ENCODE assay signal across 28 cellular contexts in genomic region chr1:19331262-19331878, GRCh38. TPM values are rescaled to one million over a fixed set of nuclear protein-coding genes. Genes with fewer than 3 reads are reported as not detected.
"Had no signal": no experiment of that assay in that cellular context is flagged by ENCODE, and none has a peak within 500 bp of the region (broad histone marks: within the 10 kb centered on the region; RNA-seq: fewer than 3 reads in every experiment).

No MANE protein-coding gene starts in this region.

- DNase-seq: activated CD4-positive, alpha-beta T cell treated with anti-CD3 and anti-CD28 coated beads for 1 hour; activated CD4-positive, alpha-beta T cell treated with anti-CD3 and anti-CD28 coated beads for 48 hours; activated CD4-positive, CD25-positive, alpha-beta regulatory T cell; activated CD8-positive, alpha-beta T cell treated with anti-CD3 and anti-CD28 coated beads for 36 hours; activated effector memory CD4-positive, alpha-beta T cell treated with anti-CD3 and anti-CD28 coated beads, Interleukin-2, amount 50 U/mL, for 16 hours; activated naive CD4-positive, alpha-beta T cell treated with Interleukin-2 at 50 U/mL for 16 hours; activated T-cell treated with anti-CD3 and anti-CD28 coated beads, Interleukin-2, amount 50 U/mL, for 1 hour; activated T-cell treated with anti-CD3 and anti-CD28 coated beads, Interleukin-2, amount 50 U/mL, for 72 hours; anterior cingulate cortex; caudate nucleus; MM.1S; MV-4-11; NCI-H1092; NCI-H1436 treated with DMSO at 0.1 percent for 48 hours; NCI-H1694 treated with DMSO at 0.1 percent for 48 hours; NCI-H2029; NCI-H524 treated with DMSO at 0.1 percent for 48 hours; NK-92 treated with Interleukin-12 subunit alpha and Interleukin-12 subunit beta, amount 100 ng/mL, for 24 hours; PC-3; Peyer's patch; RPMI8226; SIG-M5; T1000; WERI-Rb-1 had no signal

- H3K27me3 ChIP-seq: Peyer's patch had no signal

- H3K36me3 Mint-ChIP-seq: activated naive CD4-positive, alpha-beta T cell treated with anti-CD3 and anti-CD28 coated beads, Interleukin-2, amount 50 U/mL, for 24 hours had no signal

- H3K27me3 Mint-ChIP-seq: activated CD8-positive, alpha-beta T cell treated with anti-CD3 and anti-CD28 coated beads for 36 hours; activated naive CD4-positive, alpha-beta T cell treated with anti-CD3 and anti-CD28 coated beads, Interleukin-2, amount 50 U/mL, for 24 hours; activated T-helper 17 cell treated with anti-CD3 and anti-CD28 coated beads, Interleukin-2, amount 50 U/mL, for 72 hours; brain had no signal

- H3K27ac Mint-ChIP-seq: activated CD8-positive, alpha-beta T cell treated with anti-CD3 and anti-CD28 coated beads for 36 hours; activated naive CD4-positive, alpha-beta T cell treated with anti-CD3 and anti-CD28 coated beads, Interleukin-2, amount 50 U/mL, for 24 hours; activated T-cell treated with anti-CD3 and anti-CD28 coated beads, Interleukin-2, amount 50 U/mL, for 72 hours; activated T-helper 17 cell treated with anti-CD3 and anti-CD28 coated beads, Interleukin-2, amount 50 U/mL, for 72 hours; brain had no signal

- H3K9me3 Mint-ChIP-seq: activated CD8-positive, alpha-beta T cell treated with anti-CD3 and anti-CD28 coated beads for 36 hours; activated naive CD4-positive, alpha-beta T cell treated with anti-CD3 and anti-CD28 coated beads, Interleukin-2, amount 50 U/mL, for 24 hours; activated T-cell treated with anti-CD3 and anti-CD28 coated beads, Interleukin-2, amount 50 U/mL, for 72 hours; activated T-helper 17 cell treated with anti-CD3 and anti-CD28 coated beads, Interleukin-2, amount 50 U/mL, for 72 hours; brain had no signal

- H3K27ac ChIP-seq: Peyer's patch, WERI-Rb-1 had no signal

- H3K4me1 ChIP-seq: Peyer's patch had no signal

- ATAC-seq: activated CD8-positive, alpha-beta T cell treated with anti-CD3 and anti-CD28 coated beads for 36 hours; activated T-cell treated with anti-CD3 and anti-CD28 coated beads, Interleukin-2, amount 50 U/mL, for 72 hours; activated T-helper 17 cell treated with anti-CD3 and anti-CD28 coated beads, Interleukin-2, amount 50 U/mL, for 72 hours; PC-3; Right ventricle myocardium inferior had no signal

- H3K4me3 Mint-ChIP-seq: activated CD8-positive, alpha-beta T cell treated with anti-CD3 and anti-CD28 coated beads for 36 hours; activated naive CD4-positive, alpha-beta T cell treated with anti-CD3 and anti-CD28 coated beads, Interleukin-2, amount 50 U/mL, for 24 hours; activated T-cell treated with anti-CD3 and anti-CD28 coated beads, Interleukin-2, amount 50 U/mL, for 72 hours; activated T-helper 17 cell treated with anti-CD3 and anti-CD28 coated beads, Interleukin-2, amount 50 U/mL, for 72 hours; brain had no signal

- H3K9me3 ChIP-seq: Peyer's patch had no signal

- H3K4me1 Mint-ChIP-seq: activated naive CD4-positive, alpha-beta T cell treated with anti-CD3 and anti-CD28 coated beads, Interleukin-2, amount 50 U/mL, for 24 hours; brain had no signal

- H3K4me3 ChIP-seq: Peyer's patch had no signal

RNA-seq across cellular contexts. Expression of gene AKR7A3, which starts 42.8 kb away (rescaled TPM):
- total RNA-seq: Right ventricle myocardium inferior had no signal
